11 cellular contexts compared by ENCODE assay signal in genomic region chr3:18987862-18988447, GRCh38.
DNase-seq lines count a peak whose midpoint lies in the region; ATAC-seq and TF ChIP-seq lines count a peak whose summit lies in the region.
"Had no signal": no experiment of that assay in that cellular context is flagged by ENCODE, and none has a peak within 500 bp of the region (broad histone marks: within the 10 kb centered on the region; RNA-seq: fewer than 3 reads in every experiment).

No MANE protein-coding gene starts in this region.

- no peaks in the 10 kb centered on the region for H3K36me3 ChIP-seq in endocrine pancreas (ENCODE audit: control insufficient read depth, insufficient read depth, low read length)
- H3K36me3 ChIP-seq: brain microvascular endothelial cell, SJCRH30, upper lobe of left lung had no signal

- no peaks in the 10 kb centered on the region for H3K27me3 ChIP-seq in endocrine pancreas (ENCODE audit: control insufficient read depth, insufficient read depth, low read length)
- H3K27me3 ChIP-seq: brain microvascular endothelial cell, SJCRH30, upper lobe of left lung had no signal

- H3K9me3 ChIP-seq in endocrine pancreas (ENCODE audit: control insufficient read depth, low read length): no peaks in the 10 kb centered on the region
- H3K9me3 ChIP-seq: SJCRH30, upper lobe of left lung had no signal

- DNase-seq in COLO829 (ENCODE audit: low spot score): peak; percentile 8
- DNase-seq in HT-29 (ENCODE audit: low spot score): peak; percentile 18
- DNase-seq in NCI-H69 (lab: John Stamatoyannopoulos, UW): peak; percentile 89
- DNase-seq in RWPE1 (ENCODE audit: low spot score): no peak
- DNase-seq: activated naive CD4-positive, alpha-beta T cell treated with anti-CD3 and anti-CD28 coated beads for 36 hours; brain microvascular endothelial cell; upper lobe of left lung had no signal

- no peak for TF ChIP-seq CTCF in RWPE1 (conservative IDR thresholded peaks at IDR 0.05; ENCODE audit: low read depth)

- POLR2A ChIA-PET in RWPE1 (lab: Yijun Ruan, JAX; ENCODE audit: low non-redundant PET): no interaction called here

- no peak overlapping the region for H3K9ac ChIP-seq in endocrine pancreas (ENCODE audit: control insufficient read depth, insufficient read depth, low read length)

- ATAC-seq in HG02571 (IDR thresholded peaks at IDR 0.05; ENCODE audit: unreplicated experiment) (no peak), GM19452 (IDR thresholded peaks at IDR 0.05; ENCODE audit: unreplicated experiment) (no peak)

- H3K4me3 ChIP-seq in endocrine pancreas (ENCODE audit: control insufficient read depth, insufficient read depth, low read length): peak overlapping the region; percentile 70
- H3K4me3 ChIP-seq: SJCRH30, upper lobe of left lung had no signal

- H3K4me1 ChIP-seq in endocrine pancreas (ENCODE audit: control insufficient read depth, insufficient read depth, low read length): peaks cover 10% of the 10 kb centered on the region
- H3K4me1 ChIP-seq: SJCRH30 had no signal

- no peak overlapping the region for H3K27ac ChIP-seq in RWPE1
- H3K27ac ChIP-seq: brain microvascular endothelial cell, SJCRH30, upper lobe of left lung had no signal

- CTCF ChIA-PET in RWPE1 (lab: Yijun Ruan, JAX): no interaction called here
